Comparison of ENCODE assay signal across 1 cellular context in the genomic region with DNA sequence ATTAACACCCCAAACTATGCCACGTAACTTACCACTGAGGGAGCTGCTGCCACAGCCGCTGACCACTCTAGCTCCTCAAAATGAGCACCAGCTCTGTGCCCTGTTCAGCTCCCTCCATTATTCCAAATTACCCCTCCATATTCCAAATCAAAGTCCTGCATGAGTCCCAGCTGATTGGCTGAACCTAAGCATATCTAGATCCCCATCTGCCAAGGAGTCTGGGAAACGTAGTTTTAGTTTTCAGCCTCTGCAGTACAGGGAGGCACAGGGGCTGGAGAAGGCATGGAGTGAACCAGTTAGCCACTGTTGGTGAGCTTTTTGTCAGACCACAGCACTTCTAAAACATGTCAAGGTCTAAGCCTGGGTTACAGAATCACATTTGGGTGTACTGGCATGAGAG.
TF ChIP-seq lines count a peak whose summit lies in the region.

No MANE protein-coding gene starts in this region.

TF ChIP-seq in endothelial cell of umbilical vein, 7 proteins besides CTCF, POLR2A, EP300 and RAD21:
- peak; percentile 11 for TF ChIP-seq GATA2 (IDR thresholded peaks at IDR 0.05; ENCODE audit: insufficient read depth, insufficient read length, low read depth, low read length)
- TF ChIP-seq MAX (IDR thresholded peaks at IDR 0.05; ENCODE audit: insufficient read depth, insufficient read length), result no peak
